In the genomic region with DNA sequence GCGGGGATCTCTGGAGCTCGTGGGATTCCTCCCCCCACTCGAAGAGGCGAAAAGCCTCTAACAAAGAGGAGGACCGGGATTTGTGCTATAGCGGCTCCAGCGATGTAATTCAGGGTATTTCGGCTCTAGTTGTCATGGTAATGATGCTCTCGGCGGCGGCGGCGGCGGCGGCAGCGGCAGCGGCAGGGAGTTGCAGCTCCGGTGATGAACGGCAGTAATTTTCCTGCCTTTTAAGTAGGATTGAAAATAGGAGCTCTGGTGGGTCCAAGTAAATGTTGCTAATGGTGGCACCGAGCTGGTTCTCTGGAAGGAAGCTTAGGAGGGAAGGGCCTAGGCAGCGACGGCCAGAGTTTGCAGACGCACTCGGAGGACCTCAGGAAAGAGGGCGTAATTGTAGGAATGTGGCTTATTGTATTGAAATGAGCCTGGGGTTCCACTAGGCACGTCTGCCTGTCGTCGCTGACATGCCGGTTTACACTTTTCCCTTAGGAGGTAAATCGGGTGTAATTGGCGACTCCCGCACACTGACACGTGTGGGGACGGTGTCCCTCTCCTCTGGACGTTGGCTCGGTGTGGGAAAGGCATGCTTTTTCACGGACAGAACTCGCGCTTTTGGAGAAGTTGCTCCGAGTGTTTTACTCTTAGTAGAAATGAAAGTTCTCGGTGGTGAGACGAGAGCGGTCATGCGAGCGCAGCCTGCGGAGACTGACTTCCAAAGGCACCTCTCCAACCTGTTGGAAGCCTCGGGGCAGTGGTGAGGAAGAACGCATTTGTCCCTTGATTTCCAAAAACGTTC, we compare ENCODE assay signal across 7 cellular contexts. TPM values are rescaled to one million over a fixed set of nuclear protein-coding genes. Genes with fewer than 3 reads are reported as not detected.
A peak's percentile ranks its signal among the peaks of the same experiment; 100 is the strongest.
DNase-seq lines count a peak whose midpoint lies in the region; ATAC-seq and TF ChIP-seq lines count a peak whose summit lies in the region.

No MANE protein-coding gene starts in this region.

- no peak for TF ChIP-seq CTCF in activated B cell treated with CpG ODN at 0.5 μM for 24 hours (IDR thresholded peaks at IDR 0.05)

- peak; percentile 66 for DNase-seq in NAMALWA (ENCODE audit: low spot score)
- DNase-seq in activated B cell treated with CpG ODN at 0.5 μM for 24 hours, result peak; percentile 48
- DNase-seq in dermis blood vessel endothelial cell, result peak; percentile 70
- peak; percentile 56 to 65 for DNase-seq in lung microvascular endothelial cell (ENCODE audit: low read depth in 2 of 2)
- no peak for DNase-seq in stimulated activated naive B cell treated with anti-CD40 and anti-IgM and Interleukin-4, amounts not matched to agents 10 μg/mL and 1 μg/mL and 100 μg/mL, for 72 hours

- CTCF ChIA-PET in activated B cell treated with CpG ODN at 0.5 μM for 24 hours (lab: Charles Lee), result interaction anchor here (0.5 to 2.5 kb wide), 7 partner anchors 20 to 661 kb away, joined by 3 to 14 read pairs (median 3); no protein-coding TSS in a partner anchor

- peak overlapping the region; percentile 97 for H3K27ac Mint-ChIP-seq in activated B cell treated with CpG ODN at 0.5 μM for 24 hours
- peak overlapping the region; percentile 100 for H3K27ac Mint-ChIP-seq in stimulated activated naive B cell treated with anti-CD40 and anti-IgM and Interleukin-4, amounts not matched to agents 10 μg/mL and 1 μg/mL and 100 μg/mL, for 72 hours

- ATAC-seq in activated B cell treated with CpG ODN at 0.5 μM for 24 hours (ENCODE audit: low read depth), result no peak
- no peak for ATAC-seq in stimulated activated naive B cell treated with anti-CD40 and anti-IgM and Interleukin-4, amounts not matched to agents 10 μg/mL and 1 μg/mL and 100 μg/mL, for 72 hours (replicated peaks)
- ATAC-seq in HG03460 (IDR thresholded peaks at IDR 0.05; ENCODE audit: unreplicated experiment), result no peak

- peaks cover 47% of the 10 kb centered on the region for H3K36me3 Mint-ChIP-seq in activated B cell treated with CpG ODN at 0.5 μM for 24 hours (ENCODE audit: low read depth)
- peaks cover 63 to 67% of the 10 kb centered on the region in 2 donors for H3K36me3 Mint-ChIP-seq in stimulated activated naive B cell treated with anti-CD40 and anti-IgM and Interleukin-4, amounts not matched to agents 10 μg/mL and 1 μg/mL and 100 μg/mL, for 72 hours

- peak overlapping the region; percentile 68 for H3K4me3 ChIP-seq in GM08714 (ENCODE audit: low read length)

- H3K4me1 Mint-ChIP-seq in activated B cell treated with CpG ODN at 0.5 μM for 24 hours, result peaks cover 57% of the 10 kb centered on the region
- peaks cover 45 to 73% of the 10 kb centered on the region in 2 donors for H3K4me1 Mint-ChIP-seq in stimulated activated naive B cell treated with anti-CD40 and anti-IgM and Interleukin-4, amounts not matched to agents 10 μg/mL and 1 μg/mL and 100 μg/mL, for 72 hours

- peak overlapping the region; percentile 96 for H3K4me3 Mint-ChIP-seq in activated B cell treated with CpG ODN at 0.5 μM for 24 hours
- H3K4me3 Mint-ChIP-seq in stimulated activated naive B cell treated with anti-CD40 and anti-IgM and Interleukin-4, amounts not matched to agents 10 μg/mL and 1 μg/mL and 100 μg/mL, for 72 hours, result peak overlapping the region; percentile 78 to 99

- H3K9me3 Mint-ChIP-seq in activated B cell treated with CpG ODN at 0.5 μM for 24 hours, result no peaks in the 10 kb centered on the region
- no peaks in the 10 kb centered on the region for H3K9me3 Mint-ChIP-seq in stimulated activated naive B cell treated with anti-CD40 and anti-IgM and Interleukin-4, amounts not matched to agents 10 μg/mL and 1 μg/mL and 100 μg/mL, for 72 hours

- POLR2A ChIA-PET in activated B cell treated with CpG ODN at 0.5 μM for 24 hours (lab: Charles Lee), result interaction anchor here (0.6 to 7.3 kb wide), 19 partner anchors 7 to 718 kb away, joined by 3 to 110 read pairs (median 4); partner anchors contain the start of genes ALG2, SEC61B, STX17 and TGFBR1

- peaks cover 13% of the 10 kb centered on the region for H3K27me3 Mint-ChIP-seq in activated B cell treated with CpG ODN at 0.5 μM for 24 hours
- peaks cover 0 to 3% of the 10 kb centered on the region in 2 donors for H3K27me3 Mint-ChIP-seq in stimulated activated naive B cell treated with anti-CD40 and anti-IgM and Interleukin-4, amounts not matched to agents 10 μg/mL and 1 μg/mL and 100 μg/mL, for 72 hours

- intact Hi-C loops in activated B cell treated with CpG ODN at 0.5 μM for 24 hours (cut with micrococcal nuclease), result loop anchor here (5.0 to 10.0 kb wide), 9 partner anchors 190 to 1900 kb away; partner anchors contain the start of genes MRPL50, TRMO and ZNF189

RNA-seq across cellular contexts. Expression of gene NR4A3, which starts 1.1 kb away (rescaled TPM):
- total RNA-seq in activated B cell treated with CpG ODN at 0.5 μM for 24 hours (20.7 and 21.5 TPM in 2 replicates), dermis blood vessel endothelial cell (0.05 TPM in 1 of 2 replicates, not detected in the other), lung microvascular endothelial cell (under 0.01 TPM in 2 replicates)

Comparison
In these comparisons a context has a peak if more than half of its experiments do, and no peak if none do; other contexts are left out.
1. RNA of gene NR4A3, which starts 1.1 kb away (total RNA-seq): 20.7 to 21.5 TPM in activated B cell treated with CpG ODN at 0.5 μM for 24 hours; 0.05 TPM in dermis blood vessel endothelial cell and under 0.01 TPM in lung microvascular endothelial cell; every median in the first group is over 10 times any median in the second.